In the genomic region with DNA sequence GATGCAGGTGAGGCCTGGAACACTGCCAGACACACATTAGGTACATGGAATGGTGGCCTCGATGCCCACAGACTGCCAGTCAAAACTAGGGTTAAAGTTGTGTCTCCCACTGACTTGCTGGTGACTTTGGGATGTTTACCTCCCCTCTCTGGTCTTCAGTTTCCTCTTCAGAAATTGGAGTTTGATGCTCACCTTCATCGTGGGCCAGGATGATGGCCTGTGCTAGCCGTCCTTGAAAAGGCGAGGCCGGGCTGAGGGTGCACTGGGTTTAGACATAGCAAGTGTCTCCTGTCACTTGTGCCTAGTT, we compare ENCODE assay signal across 9 cellular contexts. TPM values are rescaled to one million over a fixed set of nuclear protein-coding genes. Genes with fewer than 3 reads are reported as not detected.
DNase-seq lines count a peak whose midpoint lies in the region; ATAC-seq and TF ChIP-seq lines count a peak whose summit lies in the region.
"Had no signal": no experiment of that assay in that cellular context is flagged by ENCODE, and none has a peak within 500 bp of the region (broad histone marks: within the 10 kb centered on the region; RNA-seq: fewer than 3 reads in every experiment).

No MANE protein-coding gene starts in this region.

- H4K20me1 ChIP-seq in BLaER1, result no peaks in the 10 kb centered on the region
- H4K20me1 ChIP-seq in mammary epithelial cell (ENCODE audit: insufficient read depth, low read length), result no peaks in the 10 kb centered on the region

- H3K36me3 Mint-ChIP-seq in naive B cell, result no peaks in the 10 kb centered on the region

- dilution Hi-C loops in mammary epithelial cell (cut with HindIII; ENCODE audit: low sequenced_read_pairs), result loop anchor here (5.0 kb wide), 1 partner anchor 57 kb away; no protein-coding TSS in a partner anchor

- H3K36me3 ChIP-seq in BLaER1 (no peaks in the 10 kb centered on the region), mammary epithelial cell (ENCODE audit: insufficient read depth, low read length) (no peaks in the 10 kb centered on the region)

- no peaks in the 10 kb centered on the region for H3K79me2 ChIP-seq in mammary epithelial cell (ENCODE audit: insufficient read depth, low read length)

- H3K9ac ChIP-seq in BLaER1, result peak overlapping the region; percentile 72; the same call in 1 of the 2 replicates
- H3K9ac ChIP-seq in mammary epithelial cell (ENCODE audit: insufficient read depth, low read length), result no peak overlapping the region

- CTCF ChIA-PET in mammary epithelial cell (lab: Charles Lee; ENCODE audit: low non-redundant PET), result no interaction called here

- H3K9me3 Mint-ChIP-seq in naive B cell, result peaks cover 0 to 18% (median 0%) of the 10 kb centered on the region in 7 donors

- in situ Hi-C loops in mammary epithelial cell (cut with MboI; ENCODE audit: low sequenced_read_pairs in 2 of 2), result no loop called here

- peaks cover 45 to 73% (median 71%) of the 10 kb centered on the region in 3 donors for H3K27me3 Mint-ChIP-seq in naive B cell

- no peak for ATAC-seq in naive B cell (ENCODE audit: low read depth in 2 of 2)
- no peak for ATAC-seq in HG02759 (IDR thresholded peaks at IDR 0.05; ENCODE audit: unreplicated experiment)
- no peak for ATAC-seq in HG03135 (IDR thresholded peaks at IDR 0.05; ENCODE audit: unreplicated experiment)
- no peak for ATAC-seq in GM21737 (IDR thresholded peaks at IDR 0.05; ENCODE audit: unreplicated experiment)

- no peaks in the 10 kb centered on the region for H3K9me3 ChIP-seq in BLaER1
- no peaks in the 10 kb centered on the region for H3K9me3 ChIP-seq in mammary epithelial cell (replicated peaks; ENCODE audit: insufficient read depth, low read length)

- BruUV-seq in mammary epithelial cell (replicated peaks; lab: Mats Ljungman, UMichigan), result TSS peak; percentile 58

- H3K27ac ChIP-seq in BLaER1 (peak overlapping the region; percentile 62; the same call in 1 of the 2 replicates), mammary epithelial cell (ENCODE audit: insufficient read depth, low read depth, low read length) (no peak overlapping the region)

- H3K4me1 ChIP-seq in BLaER1 (no peaks in the 10 kb centered on the region), mammary epithelial cell (ENCODE audit: insufficient read depth, low read length) (peaks cover 54% of the 10 kb centered on the region)

- H3K27me3 ChIP-seq in BLaER1, result no peaks in the 10 kb centered on the region
- no peaks in the 10 kb centered on the region for H3K27me3 ChIP-seq in mammary epithelial cell (ENCODE audit: insufficient read depth, low read length)

- H3K4me3 Mint-ChIP-seq in naive B cell, result peak overlapping the region; percentile 65 to 91 (median 83)

- H2AFZ ChIP-seq in mammary epithelial cell (ENCODE audit: low read depth, low read length), result peak overlapping the region; percentile 84

- peaks cover 9 to 14% (median 13%) of the 10 kb centered on the region in 3 donors for H3K4me1 Mint-ChIP-seq in naive B cell

- H3K4me2 ChIP-seq in BLaER1 (peak overlapping the region; percentile 55), mammary epithelial cell (ENCODE audit: insufficient read depth, low read depth, low read length) (peak overlapping the region; percentile 82)

- no peak for DNase-seq in Jurkat, Clone E6-1 (ENCODE audit: low read depth, low spot score)
- no peak for DNase-seq in mammary epithelial cell
- DNase-seq in naive B cell, result no peak
- DNase-seq in NCI-H524 (lab: John Stamatoyannopoulos, UW), result no peak
- DNase-seq: KG1 had no signal

- H3K4me3 ChIP-seq in BLaER1, result peak overlapping the region; percentile 67
- H3K4me3 ChIP-seq in Jurkat, Clone E6-1 (ENCODE audit: low read length), result peak overlapping the region; percentile 50
- peak overlapping the region in 2 of 3 experiments; percentile 52 to 57 for H3K4me3 ChIP-seq in mammary epithelial cell (replicated peaks in 1 of 3; ENCODE audit: insufficient read depth in 1 of 3, low read depth in 2 of 3, low read length in 3 of 3)

- peak overlapping the region in 2 of 6 donors; percentile 64 to 92 for H3K27ac Mint-ChIP-seq in naive B cell

- intact Hi-C loops in mammary epithelial cell (cut with micrococcal nuclease), result loop anchor here (5.0 kb wide), 1 partner anchor 38 kb away; no protein-coding TSS in a partner anchor

- WGBS in mammary epithelial cell (ENCODE audit: low coverage, missing lambda C conversion rate), result 88% methylated on average over 3 of the region's 5 CpGs

- no peak for TF ChIP-seq CTCF in mammary epithelial cell (conservative IDR thresholded peaks at IDR 0.05 in 1 of 2, IDR thresholded peaks at IDR 0.05 in 1 of 2; ENCODE audit: extremely low read depth in 1 of 2, insufficient read depth in 1 of 2, low read depth in 1 of 2, low read length in 2 of 2)

RNA-seq across cellular contexts. Expression of gene FOXE1, which starts 49.0 kb away (rescaled TPM):
- polyA plus RNA-seq in Jurkat, Clone E6-1 (2012; ENCODE audit: insufficient read depth, insufficient read length), result not detected
- total RNA-seq in mammary epithelial cell, result under 1 TPM in 1 of 2 donors, not detected in 1; 0.38 TPM
- 0.11 TPM for polyA plus RNA-seq in mammary epithelial cell
- 0.78 TPM for polyA minus RNA-seq in mammary epithelial cell
- not detected for polyA plus RNA-seq in naive B cell (ENCODE audit: low read depth in 6 of 6)
